Comparison of ENCODE assay signal across 8 cellular contexts in the genomic region with DNA sequence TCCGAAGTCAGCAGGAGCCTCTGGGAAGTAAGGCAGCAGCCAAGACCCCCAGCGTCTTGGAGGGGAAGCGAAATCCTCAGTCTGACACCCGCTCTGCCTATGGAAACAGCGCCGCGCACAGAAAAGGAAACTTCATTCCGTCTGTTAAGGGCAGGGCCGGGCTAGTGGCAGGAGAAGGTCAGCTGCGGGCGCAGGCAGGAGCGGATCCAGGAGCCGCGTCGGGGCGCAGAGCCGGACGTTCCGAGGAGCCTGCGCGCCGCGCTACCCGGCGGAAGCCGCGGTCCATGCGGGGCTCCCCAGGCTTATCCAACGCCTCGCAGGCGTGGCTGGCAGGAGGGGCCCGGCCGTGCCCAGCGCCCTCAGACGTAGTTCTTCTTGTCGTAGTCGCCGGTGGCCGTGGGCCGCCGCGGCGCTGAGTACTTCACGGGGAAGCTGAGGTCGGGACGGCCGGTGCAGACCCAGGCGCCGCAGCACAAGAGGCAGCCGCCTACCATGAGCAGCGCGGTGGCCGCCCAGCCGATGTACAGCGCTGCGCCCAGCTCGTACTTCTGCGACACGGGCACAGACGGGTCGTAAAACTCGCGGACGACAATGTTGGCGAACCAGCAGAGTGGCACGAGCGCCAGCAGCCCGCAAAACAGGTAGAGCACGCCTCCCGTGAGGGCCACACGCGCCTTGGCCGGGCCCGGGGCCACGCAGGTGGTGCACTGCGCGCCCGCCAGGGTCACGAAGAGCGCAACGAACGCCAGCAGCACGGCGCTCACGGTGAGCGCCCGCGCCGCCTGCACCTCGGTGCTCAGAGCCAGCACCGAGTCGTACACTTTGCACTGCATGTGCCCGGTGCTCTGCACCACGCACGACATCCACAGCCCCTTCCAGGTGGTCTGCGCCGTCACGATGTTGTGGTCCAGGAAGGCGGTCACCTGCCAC. TPM values are rescaled to one million over a fixed set of nuclear protein-coding genes. Genes with fewer than 3 reads are reported as not detected.
DNase-seq lines count a peak whose midpoint lies in the region; ATAC-seq and TF ChIP-seq lines count a peak whose summit lies in the region.

No MANE protein-coding gene starts in this region.

- peaks cover 29% of the 10 kb centered on the region for H3K27me3 ChIP-seq in adipocyte (replicated peaks; ENCODE audit: control insufficient read depth, insufficient read depth, low read length)
- H3K27me3 ChIP-seq in iPS-18a (ENCODE audit: control insufficient read depth, insufficient read depth, low read length) = peaks cover 47% of the 10 kb centered on the region

- H3K4me1 ChIP-seq in adipocyte (ENCODE audit: control insufficient read depth, insufficient read depth, low read length) (peaks cover 7% of the 10 kb centered on the region), iPS-18a (ENCODE audit: control insufficient read depth, low read depth, low read length) (peaks cover 6% of the 10 kb centered on the region), OCI-LY7 (ENCODE audit: insufficient read depth, low read length, poor library complexity, severe bottlenecking) (no peaks in the 10 kb centered on the region)

- no TSS peak for BruUV-seq in OCI-LY7 (replicated peaks; lab: Mats Ljungman, UMichigan)

- ATAC-seq in stimulated activated memory B cell treated with anti-CD40 and anti-IgM and Interleukin-4, amounts not matched to agents 10 μg/mL and 1 μg/mL and 100 μg/mL, for 72 hours = peak; percentile 24
- ATAC-seq in HG03521 (IDR thresholded peaks at IDR 0.05; ENCODE audit: unreplicated experiment) (no peak), GM21528 (IDR thresholded peaks at IDR 0.05; ENCODE audit: low FRiP score, unreplicated experiment) (no peak)

- H3K4me3 ChIP-seq in adipocyte (ENCODE audit: low read length) = peak overlapping the region; percentile 44
- peak overlapping the region; percentile 57 for H3K4me3 ChIP-seq in iPS-18a (ENCODE audit: low read length)
- H3K4me3 ChIP-seq in OCI-LY7 (ENCODE audit: low read depth, low read length, poor library complexity, severe bottlenecking) = no peak overlapping the region

- H3K27ac ChIP-seq in iPS-18a (ENCODE audit: low read length) = no peak overlapping the region
- H3K27ac ChIP-seq in OCI-LY7 (ENCODE audit: low read depth, low read length, poor library complexity, severe bottlenecking) = no peak overlapping the region

- no peaks in the 10 kb centered on the region for H3K9me3 Mint-ChIP-seq in stimulated activated memory B cell treated with anti-CD40 and anti-IgM and Interleukin-4, amounts not matched to agents 10 μg/mL and 1 μg/mL and 100 μg/mL, for 72 hours

- no peaks in the 10 kb centered on the region for H4K20me1 ChIP-seq in OCI-LY7 (ENCODE audit: insufficient read depth, low read length)

- no peaks in the 10 kb centered on the region for H3K79me2 ChIP-seq in OCI-LY7 (ENCODE audit: insufficient read depth, low read depth, low read length)

- intact Hi-C loops in OCI-LY7 (cut with micrococcal nuclease; ENCODE audit: unreplicated experiment) = no loop called here

- H3K4me3 Mint-ChIP-seq in stimulated activated memory B cell treated with anti-CD40 and anti-IgM and Interleukin-4, amounts not matched to agents 10 μg/mL and 1 μg/mL and 100 μg/mL, for 72 hours = no peak overlapping the region

- TF ChIP-seq CTCF in OCI-LY7 (conservative IDR thresholded peaks at IDR 0.05; ENCODE audit: low read length) = no peak

- H3K36me3 ChIP-seq in adipocyte (ENCODE audit: control insufficient read depth, insufficient read depth, low read length, severe bottlenecking) (no peaks in the 10 kb centered on the region), iPS-18a (ENCODE audit: control insufficient read depth, low read depth, low read length) (no peaks in the 10 kb centered on the region), OCI-LY7 (ENCODE audit: insufficient read depth, low read length) (peaks cover 25% of the 10 kb centered on the region; the same call in 1 of the 2 replicates)

- no peaks in the 10 kb centered on the region for H3K36me3 Mint-ChIP-seq in stimulated activated memory B cell treated with anti-CD40 and anti-IgM and Interleukin-4, amounts not matched to agents 10 μg/mL and 1 μg/mL and 100 μg/mL, for 72 hours

- H3K27me3 Mint-ChIP-seq in stimulated activated memory B cell treated with anti-CD40 and anti-IgM and Interleukin-4, amounts not matched to agents 10 μg/mL and 1 μg/mL and 100 μg/mL, for 72 hours = peaks cover 54% of the 10 kb centered on the region

- CTCF ChIA-PET in OCI-LY7 (lab: Charles Lee; ENCODE audit: unreplicated experiment) = no interaction called here

- H2AFZ ChIP-seq in OCI-LY7 (ENCODE audit: low read length) = no peak overlapping the region

- H3K4me1 Mint-ChIP-seq in stimulated activated memory B cell treated with anti-CD40 and anti-IgM and Interleukin-4, amounts not matched to agents 10 μg/mL and 1 μg/mL and 100 μg/mL, for 72 hours = peaks cover 8% of the 10 kb centered on the region

- no peak overlapping the region for H3K4me2 ChIP-seq in OCI-LY7 (ENCODE audit: low read length)

- H3K9ac ChIP-seq in adipocyte (ENCODE audit: low read length) (no peak overlapping the region), iPS-18a (ENCODE audit: low read length) (no peak overlapping the region)

- no peaks in the 10 kb centered on the region for H3K9me2 ChIP-seq in OCI-LY7 (ENCODE audit: insufficient read depth, low read length)

- no peaks in the 10 kb centered on the region for H3K9me3 ChIP-seq in adipocyte (ENCODE audit: control insufficient read depth, low read length)
- no peaks in the 10 kb centered on the region for H3K9me3 ChIP-seq in iPS-18a (ENCODE audit: control insufficient read depth, low read depth, low read length)
- H3K9me3 ChIP-seq in OCI-LY7 (ENCODE audit: low read length) = no peaks in the 10 kb centered on the region

- POLR2A ChIA-PET in OCI-LY7 (lab: Charles Lee) = no interaction called here

- H3K27ac Mint-ChIP-seq in stimulated activated memory B cell treated with anti-CD40 and anti-IgM and Interleukin-4, amounts not matched to agents 10 μg/mL and 1 μg/mL and 100 μg/mL, for 72 hours = no peak overlapping the region

- DNase-seq in stimulated activated CD4-positive, alpha-beta T cell treated with anti-CD3 and anti-CD28 coated beads, Interleukin-15, amount 100 ng/mL, for 24 hours = peak; percentile 51
- DNase-seq in stimulated activated CD4-positive, alpha-beta T cell treated with anti-CD3 and anti-CD28 coated beads, Interleukin-4, amount 100 ng/mL, for 24 hours = no peak
- DNase-seq in adipocyte (ENCODE audit: low read depth) (peak; percentile 32), OCI-LY7 (ENCODE audit: low spot score) (no peak)

RNA-seq across cellular contexts. Expression of a gene that starts 0.7 kb away (rescaled TPM):
- total RNA-seq in OCI-LY7 (2014; rRNA removed; shearing (Covaris generic)) = not detected in 2 replicates
- not detected in 2 replicates for total RNA-seq in OCI-LY7 (2022)

RNA-seq across cellular contexts. Expression of a gene that starts 43.8 kb away (rescaled TPM):
- total RNA-seq in OCI-LY7 (2014; rRNA removed; shearing (Covaris generic)) = 80.2 and 90.9 TPM in 2 replicates
- total RNA-seq in OCI-LY7 (2022) = 83.0 and 97.1 TPM in 2 replicates

RNA-seq across cellular contexts. Expression of a gene that starts 44.5 kb away (rescaled TPM):
- total RNA-seq in OCI-LY7 (2014; rRNA removed; shearing (Covaris generic)) = 52.8 and 70.8 TPM in 2 replicates
- total RNA-seq in OCI-LY7 (2022) = 60.1 and 62.5 TPM in 2 replicates

Comparison
In these comparisons a context has a peak if more than half of its experiments do, and no peak if none do; other contexts are left out.
1. DNase-seq: peak in stimulated activated CD4-positive, alpha-beta T cell treated with anti-CD3 and anti-CD28 coated beads, Interleukin-15, amount 100 ng/mL, for 24 hours (single experiment) and adipocyte (single experiment); none in stimulated activated CD4-positive, alpha-beta T cell treated with anti-CD3 and anti-CD28 coated beads, Interleukin-4, amount 100 ng/mL, for 24 hours (single experiment) and OCI-LY7 (single experiment).